ENCODE assay signal across 21 cellular contexts in genomic region chr2:12304494-12305228, GRCh38.
A peak's percentile ranks its signal among the peaks of the same experiment; 100 is the strongest.
DNase-seq lines count a peak whose midpoint lies in the region; ATAC-seq and TF ChIP-seq lines count a peak whose summit lies in the region.
"Had no signal": no experiment of that assay in that cellular context is flagged by ENCODE, and none has a peak within 500 bp of the region (broad histone marks: within the 10 kb centered on the region; RNA-seq: fewer than 3 reads in every experiment).

No MANE protein-coding gene starts in this region.

- H3K9ac ChIP-seq in SK-N-SH = no peak overlapping the region

- intact Hi-C loops in gastrocnemius medialis (cut with DNase I; ENCODE audit: low total_unique reads) = no loop called here

- no peaks in the 10 kb centered on the region for H3F3A ChIP-seq in SK-N-SH (replicated peaks; ENCODE audit: insufficient read depth)

- H3K79me2 ChIP-seq in ACC112 (ENCODE audit: control insufficient read depth, insufficient read depth, low read length, unreplicated experiment) (no peaks in the 10 kb centered on the region), SK-N-SH (ENCODE audit: insufficient read depth) (no peaks in the 10 kb centered on the region)

- no peaks in the 10 kb centered on the region for H3K9me3 Mint-ChIP-seq in stimulated activated memory B cell treated with anti-CD40 and anti-IgM and Interleukin-4, amounts not matched to agents 10 μg/mL and 1 μg/mL and 100 μg/mL, for 72 hours
- H3K9me3 Mint-ChIP-seq: effector memory CD8-positive, alpha-beta T cell; IgD-negative memory B cell had no signal

- DNase-seq in GM03348 (ENCODE audit: low spot score) (peak; percentile 44), SK-N-SH (peak; percentile 14), fibroblast of villous mesenchyme (ENCODE audit: low read depth) (peak; percentile 89), gastrocnemius medialis (no peak), NCI-H69 (lab: John Stamatoyannopoulos, UW) (no peak), NCI-H345 treated with DMSO at 0.1 percent for 48 hours (lab: John Stamatoyannopoulos, UW; ENCODE audit: unreplicated experiment) (no peak)
- DNase-seq: activated naive CD4-positive, alpha-beta T cell; effector memory CD8-positive, alpha-beta T cell; immature natural killer cell; NCI-H1436; NCI-H510A; nucleus accumbens; stimulated activated naive CD4-positive, alpha-beta T cell; T-helper 1 cell had no signal

- H3K36me3 ChIP-seq in ACC112 (ENCODE audit: insufficient read depth, low read length) = no peaks in the 10 kb centered on the region; the same call in 1 of the 2 replicates
- H3K36me3 ChIP-seq in SK-N-SH (replicated peaks in 1 of 2; ENCODE audit: control insufficient read depth in 1 of 2, insufficient read depth in 2 of 2, low read length in 1 of 2) = no peaks in the 10 kb centered on the region
- no peaks in the 10 kb centered on the region for H3K36me3 ChIP-seq in gastrocnemius medialis
- H3K36me3 ChIP-seq: cardiac muscle cell had no signal

- H3K4me1 ChIP-seq in ACC112 (ENCODE audit: control insufficient read depth, insufficient read depth, low read length, unreplicated experiment) = peaks cover 55% of the 10 kb centered on the region
- peaks cover 5 to 21% of the 10 kb centered on the region in 2 experiments; a peak in 3 of 4 replicates for H3K4me1 ChIP-seq in SK-N-SH (ENCODE audit: control insufficient read depth in 1 of 2, insufficient read depth in 2 of 2, low read depth in 1 of 2, low read length in 1 of 2)
- H3K4me1 ChIP-seq in gastrocnemius medialis = no peaks in the 10 kb centered on the region

- H3K36me3 Mint-ChIP-seq in stimulated activated memory B cell treated with anti-CD40 and anti-IgM and Interleukin-4, amounts not matched to agents 10 μg/mL and 1 μg/mL and 100 μg/mL, for 72 hours = no peaks in the 10 kb centered on the region
- H3K36me3 Mint-ChIP-seq: immature natural killer cell, mesothelial cell of epicardium, WTC11 had no signal

- no peak overlapping the region for H3K4me3 Mint-ChIP-seq in stimulated activated memory B cell treated with anti-CD40 and anti-IgM and Interleukin-4, amounts not matched to agents 10 μg/mL and 1 μg/mL and 100 μg/mL, for 72 hours
- H3K4me3 Mint-ChIP-seq: effector memory CD8-positive, alpha-beta T cell; IgD-negative memory B cell; mesothelial cell of epicardium; WTC11 had no signal

- no peaks in the 10 kb centered on the region for H3K27me3 Mint-ChIP-seq in stimulated activated memory B cell treated with anti-CD40 and anti-IgM and Interleukin-4, amounts not matched to agents 10 μg/mL and 1 μg/mL and 100 μg/mL, for 72 hours
- H3K27me3 Mint-ChIP-seq: effector memory CD8-positive, alpha-beta T cell; IgD-negative memory B cell had no signal

- no peak for TF ChIP-seq POLR2A in gastrocnemius medialis (IDR thresholded peaks at IDR 0.05)

- H3K27me3 ChIP-seq in ACC112 (ENCODE audit: insufficient read depth, low read length) (no peaks in the 10 kb centered on the region), SK-N-SH (ENCODE audit: insufficient read depth) (no peaks in the 10 kb centered on the region), gastrocnemius medialis (no peaks in the 10 kb centered on the region)
- H3K27me3 ChIP-seq: cardiac muscle cell had no signal

- H3K4me2 ChIP-seq in SK-N-SH = no peak overlapping the region

- CTCF ChIA-PET in SK-N-SH (lab: Yijun Ruan, JAX) = interaction anchor here (0.9 to 1.9 kb wide), 4 partner anchors 9 to 12 kb away, joined by 3 to 6 read pairs (median 4); no protein-coding TSS in a partner anchor

- TF ChIP-seq CTCF in SK-N-SH (IDR thresholded peaks at IDR 0.05) (no peak), fibroblast of villous mesenchyme (IDR thresholded peaks at IDR 0.05; ENCODE audit: insufficient read depth, low read depth, low read length) (no peak), gastrocnemius medialis (IDR thresholded peaks at IDR 0.05 in 4 of 5, conservative IDR thresholded peaks at IDR 0.05 in 1 of 5) (no peak)

- H2AFZ ChIP-seq in ACC112 (ENCODE audit: low read length, unreplicated experiment) (no peak overlapping the region), SK-N-SH (ENCODE audit: low read depth) (no peak overlapping the region)

- no peaks in the 10 kb centered on the region for H4K20me1 ChIP-seq in SK-N-SH (ENCODE audit: insufficient read depth)

- H3K9me3 ChIP-seq in SK-N-SH = no peaks in the 10 kb centered on the region
- no peaks in the 10 kb centered on the region for H3K9me3 ChIP-seq in gastrocnemius medialis

- H3K9me2 ChIP-seq in SK-N-SH = no peaks in the 10 kb centered on the region

- in situ Hi-C loops in gastrocnemius medialis (cut with MboI; ENCODE audit: low sequenced_read_pairs in 4 of 4) = no loop called here

- ATAC-seq in stimulated activated memory B cell treated with anti-CD40 and anti-IgM and Interleukin-4, amounts not matched to agents 10 μg/mL and 1 μg/mL and 100 μg/mL, for 72 hours = no peak
- no peak for ATAC-seq in gastrocnemius medialis
- ATAC-seq: effector memory CD8-positive, alpha-beta T cell; WTC11 had no signal

- H3K4me3 ChIP-seq in ACC112 (ENCODE audit: low read depth, low read length) (no peak overlapping the region), SK-N-SH (ENCODE audit: low read depth in 2 of 2, low read length in 1 of 2) (no peak overlapping the region), fibroblast of villous mesenchyme (ENCODE audit: low read depth, low read length) (no peak overlapping the region), gastrocnemius medialis (no peak overlapping the region)
- H3K4me3 ChIP-seq: cardiac muscle cell, skin epidermis had no signal

- H3K27ac Mint-ChIP-seq in stimulated activated memory B cell treated with anti-CD40 and anti-IgM and Interleukin-4, amounts not matched to agents 10 μg/mL and 1 μg/mL and 100 μg/mL, for 72 hours = no peak overlapping the region
- H3K27ac Mint-ChIP-seq: immature natural killer cell, mesothelial cell of epicardium, WTC11 had no signal

- no peak for TF ChIP-seq RAD21 in SK-N-SH (IDR thresholded peaks at IDR 0.05; ENCODE audit: low read length)

- H3K27ac ChIP-seq in ACC112 (ENCODE audit: low read depth, low read length) = peak overlapping the region; percentile 95
- H3K27ac ChIP-seq in SK-N-SH (ENCODE audit: low read depth in 2 of 2, low read length in 1 of 2) = no peak overlapping the region
- H3K27ac ChIP-seq in gastrocnemius medialis = no peak overlapping the region
- H3K27ac ChIP-seq: cardiac muscle cell, skin epidermis had no signal

- peaks cover 7% of the 10 kb centered on the region for H3K4me1 Mint-ChIP-seq in stimulated activated memory B cell treated with anti-CD40 and anti-IgM and Interleukin-4, amounts not matched to agents 10 μg/mL and 1 μg/mL and 100 μg/mL, for 72 hours

- no peak for TF ChIP-seq EP300 in SK-N-SH (IDR thresholded peaks at IDR 0.05; ENCODE audit: borderline replicate concordance in 1 of 2, low read depth in 1 of 2, low read length in 1 of 2)

- WGBS in SK-N-SH (ENCODE audit: low lambda C conversion rate) = 21% methylated on average over 2 of the region's 2 CpGs

- POLR2A ChIA-PET in SK-N-SH (lab: Yijun Ruan, JAX) = interaction anchor here (0.9 kb wide), 1 partner anchor 128 kb away, joined by 3 read pairs; no protein-coding TSS in a partner anchor

TF ChIP-seq in SK-N-SH, 30 proteins besides CTCF, POLR2A, EP300 and RAD21:
- TF ChIP-seq GABPA (IDR thresholded peaks at IDR 0.05; ENCODE audit: low read depth) = no peak
- TF ChIP-seq TCF12 (IDR thresholded peaks at IDR 0.05) = peak; percentile 65
TF ChIP-seq in SK-N-SH: peak in this region for 1.

Comparison
In these comparisons a context has a peak if more than half of its experiments do, and no peak if none do; other contexts are left out.
1. DNase-seq: peak in GM03348 (single experiment), SK-N-SH (single experiment) and fibroblast of villous mesenchyme (single experiment); none in gastrocnemius medialis (0 of 2), NCI-H69 (single experiment) and NCI-H345 treated with DMSO at 0.1 percent for 48 hours (single experiment).